21 cellular contexts compared by ENCODE assay signal in the genomic region with DNA sequence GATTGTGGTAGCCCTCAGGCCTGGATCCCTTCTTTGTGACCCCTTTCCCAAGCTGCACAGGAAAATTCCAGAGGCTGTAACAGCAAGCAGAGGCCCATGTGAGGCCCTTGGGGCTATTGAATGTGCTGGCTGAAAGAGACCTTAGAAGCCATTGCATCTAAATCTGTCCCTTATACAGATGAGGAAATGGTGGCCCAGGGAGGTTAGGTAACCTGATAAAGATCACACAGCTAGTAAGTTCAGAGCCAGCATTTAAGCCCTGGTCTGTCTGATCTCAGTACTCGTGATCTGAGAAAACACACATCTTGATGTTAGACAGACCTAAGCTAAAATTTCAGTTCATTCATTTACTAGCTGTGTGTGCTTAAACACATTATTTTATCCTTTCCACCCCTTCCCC.
"Had no signal": no experiment of that assay in that cellular context is flagged by ENCODE, and none has a peak within 500 bp of the region (broad histone marks: within the 10 kb centered on the region; RNA-seq: fewer than 3 reads in every experiment).

No MANE protein-coding gene starts in this region.

- ATAC-seq: activated CD4-positive, CD25-positive, alpha-beta regulatory T cell treated with anti-CD3 and anti-CD28 coated beads, Interleukin-2, amount 50 U/mL, for 24 hours; activated T-cell treated with anti-CD3 and anti-CD28 coated beads, Interleukin-2, amount 50 U/mL, for 4 hours; Panc1; Right ventricle myocardium inferior; SK-N-SH treated with all-trans-retinoic acid at 6 μM for 48 hours had no signal

- H3K27ac Mint-ChIP-seq: activated naive CD8-positive, alpha-beta T cell had no signal

- H3K9me3 Mint-ChIP-seq: activated T-cell treated with anti-CD3 and anti-CD28 coated beads, Interleukin-2, amount 50 U/mL, for 4 hours; brain had no signal

- H3K4me3 Mint-ChIP-seq: activated naive CD8-positive, alpha-beta T cell; activated T-cell treated with anti-CD3 and anti-CD28 coated beads, Interleukin-2, amount 50 U/mL, for 4 hours; brain had no signal

- H3K36me3 Mint-ChIP-seq: activated naive CD8-positive, alpha-beta T cell; brain had no signal

- DNase-seq: activated CD4-positive, alpha-beta T cell treated with anti-CD3 and anti-CD28 coated beads for 48 hours; activated CD4-positive, alpha-beta T cell treated with anti-CD3 and anti-CD28 coated beads, Interleukin-2, amount 50 U/mL, for 48 hours; activated effector memory CD4-positive, alpha-beta T cell treated with anti-CD3 and anti-CD28 coated beads, Interleukin-2, amount 50 U/mL, for 16 hours; activated naive CD4-positive, alpha-beta T cell treated with Interleukin-2 at 50 U/mL for 16 hours; activated T-cell treated with anti-CD3 and anti-CD28 coated beads, Interleukin-2, amount 50 U/mL, for 4 hours; amygdala; NCI-H146; NCI-H187 treated with DMSO at 0.1 percent for 48 hours; NCI-H2081 treated with DMSO at 0.1 percent for 48 hours; NCI-H2171; NCI-H446 treated with DMSO at 0.1 percent for 48 hours; NCI-H524 treated with DMSO at 0.1 percent for 48 hours; NCI-H774; RPMI8226; SW 1271 had no signal
